Comparison of ENCODE assay signal across 10 cellular contexts in genomic region chr10:52864459-52865106, GRCh38.
A peak's percentile ranks its signal among the peaks of the same experiment; 100 is the strongest.
DNase-seq lines count a peak whose midpoint lies in the region; ATAC-seq, FAIRE-seq and TF ChIP-seq lines count a peak whose summit lies in the region.
"Had no signal": no experiment of that assay in that cellular context is flagged by ENCODE, and none has a peak within 500 bp of the region (broad histone marks: within the 10 kb centered on the region; RNA-seq: fewer than 3 reads in every experiment).

No MANE protein-coding gene starts in this region.

- H3K9ac ChIP-seq in keratinocyte (ENCODE audit: control insufficient read depth, extremely low read depth, insufficient read depth, low read length) = peak overlapping the region; percentile 25

- no peaks in the 10 kb centered on the region for H3K4me1 Mint-ChIP-seq in activated naive CD4-positive, alpha-beta T cell treated with anti-CD3 and anti-CD28 coated beads for 36 hours (ENCODE audit: low read depth)

- H3K4me1 ChIP-seq in keratinocyte (ENCODE audit: control insufficient read depth, extremely low read depth, insufficient read depth, low read length) = peaks cover 21% of the 10 kb centered on the region

- H3K9me3 Mint-ChIP-seq in activated naive CD4-positive, alpha-beta T cell treated with anti-CD3 and anti-CD28 coated beads for 36 hours = peaks cover 11% of the 10 kb centered on the region

- peak overlapping the region; percentile 52 for H2AFZ ChIP-seq in keratinocyte (ENCODE audit: control insufficient read depth, low read length)

- peaks cover 2% of the 10 kb centered on the region for H3K36me3 Mint-ChIP-seq in activated naive CD4-positive, alpha-beta T cell treated with anti-CD3 and anti-CD28 coated beads for 36 hours (ENCODE audit: low read depth)
- H3K36me3 Mint-ChIP-seq: activated naive CD8-positive, alpha-beta T cell had no signal

- ATAC-seq in HG03442 (IDR thresholded peaks at IDR 0.05; ENCODE audit: unreplicated experiment) (peak; percentile 66), GM18873 (IDR thresholded peaks at IDR 0.05; ENCODE audit: low FRiP score, unreplicated experiment) (no peak)

- H3K27me3 Mint-ChIP-seq in activated naive CD4-positive, alpha-beta T cell treated with anti-CD3 and anti-CD28 coated beads for 36 hours (ENCODE audit: low read depth) = no peaks in the 10 kb centered on the region
- H3K27me3 Mint-ChIP-seq: activated naive CD8-positive, alpha-beta T cell had no signal

- H3K4me3 Mint-ChIP-seq in activated naive CD4-positive, alpha-beta T cell treated with anti-CD3 and anti-CD28 coated beads for 36 hours = no peak overlapping the region
- H3K4me3 Mint-ChIP-seq: activated naive CD8-positive, alpha-beta T cell had no signal

- no peak overlapping the region for H3K4me3 ChIP-seq in AG04450 (ENCODE audit: low read depth, low read length)
- H3K4me3 ChIP-seq in astrocyte of the spinal cord (ENCODE audit: low read depth, low read length) = no peak overlapping the region
- no peak overlapping the region for H3K4me3 ChIP-seq in keratinocyte (ENCODE audit: control insufficient read depth in 2 of 3, extremely low read depth in 1 of 3, insufficient read depth in 2 of 3, low read depth in 1 of 3, low read length in 3 of 3)

- H3K4me2 ChIP-seq in keratinocyte (ENCODE audit: control insufficient read depth, extremely low read depth, insufficient read depth, low read depth, low read length) = peak overlapping the region; percentile 72

- TF ChIP-seq CTCF in AG04450 (IDR thresholded peaks at IDR 0.05; ENCODE audit: low read depth, low read length) = no peak
- no peak for TF ChIP-seq CTCF in astrocyte of the spinal cord (IDR thresholded peaks at IDR 0.05; ENCODE audit: low read depth, low read length)
- TF ChIP-seq CTCF in keratinocyte (optimal IDR thresholded peaks at IDR 0.05 in 1 of 3, IDR thresholded peaks at IDR 0.05 in 1 of 3, conservative IDR thresholded peaks at IDR 0.05 in 1 of 3; ENCODE audit: extremely low read depth in 1 of 3, insufficient read depth in 2 of 3, low read length in 3 of 3) = no peak

- H3K9me3 ChIP-seq in AG04450 (ENCODE audit: control insufficient read depth, insufficient read depth, low read length) = peaks cover 7% of the 10 kb centered on the region
- H3K9me3 ChIP-seq in keratinocyte (ENCODE audit: control insufficient read depth, low read depth, low read length) = peaks cover 5% of the 10 kb centered on the region

- no peaks in the 10 kb centered on the region for H4K20me1 ChIP-seq in keratinocyte (ENCODE audit: control insufficient read depth, extremely low read depth, insufficient read depth, low read length)

- in situ Hi-C loops in astrocyte of the spinal cord (cut with HindIII; ENCODE audit: low sequenced_read_pairs) = no loop called here

- H3K27ac Mint-ChIP-seq in activated naive CD4-positive, alpha-beta T cell treated with anti-CD3 and anti-CD28 coated beads for 36 hours = no peak overlapping the region
- H3K27ac Mint-ChIP-seq: activated naive CD8-positive, alpha-beta T cell had no signal

- H3K27me3 ChIP-seq in AG04450 (ENCODE audit: control insufficient read depth, insufficient read depth, low read length) = no peaks in the 10 kb centered on the region
- no peaks in the 10 kb centered on the region for H3K27me3 ChIP-seq in keratinocyte (ENCODE audit: control insufficient read depth, extremely low read depth, insufficient read depth, low read length)

- DNase-seq in AG04450 (ENCODE audit: low read depth, low spot score) (peak; percentile 97), astrocyte of the spinal cord (ENCODE audit: low read depth, low spot score) (peak; percentile 98), keratinocyte (ENCODE audit: low read depth, low spot score) (peak; percentile 81), SK-N-DZ (ENCODE audit: low spot score) (no peak), SKM-1 treated with dmso at 0.1 percent for 144 hours (lab: John Stamatoyannopoulos, UW; ENCODE audit: unreplicated experiment) (no peak)
- no peak for DNase-seq in activated naive CD4-positive, alpha-beta T cell treated with anti-CD3 and anti-CD28 coated beads for 36 hours
- DNase-seq: KG1 had no signal

- POLR2A ChIA-PET in AG04450 (lab: Yijun Ruan, JAX) = no interaction called here

- H3K36me3 ChIP-seq in keratinocyte (ENCODE audit: control insufficient read depth in 2 of 2, extremely low read depth in 1 of 2, insufficient read depth in 2 of 2, low read length in 2 of 2) = no peaks in the 10 kb centered on the region

- H3K9me1 ChIP-seq in keratinocyte (ENCODE audit: control insufficient read depth, extremely low read depth, insufficient read depth, low read length) = no peaks in the 10 kb centered on the region

- CTCF ChIA-PET in AG04450 (lab: Charles Lee) = interaction anchor here (0.6 to 2.1 kb wide), 4 partner anchors 17 to 285 kb away, joined by 3 to 12 read pairs (median 6); no protein-coding TSS in a partner anchor
- CTCF ChIA-PET in activated naive CD4-positive, alpha-beta T cell treated with anti-CD3 and anti-CD28 coated beads for 36 hours (lab: Charles Lee) = no interaction called here

- no peaks in the 10 kb centered on the region for H3K79me2 ChIP-seq in keratinocyte (ENCODE audit: control insufficient read depth, insufficient read depth, low read length)

- peak; percentile 99 for FAIRE-seq in keratinocyte (lab: Jason Lieb, UNC)

- H3K27ac ChIP-seq in AG04450 (ENCODE audit: low read depth, low read length) (peak overlapping the region; percentile 96), keratinocyte (ENCODE audit: control insufficient read depth, insufficient read depth, low read length) (peak overlapping the region; percentile 59)

- intact Hi-C loops in activated naive CD4-positive, alpha-beta T cell treated with anti-CD3 and anti-CD28 coated beads for 36 hours (cut with micrococcal nuclease) = no loop called here

- dilution Hi-C loops in keratinocyte (cut with MboI; ENCODE audit: extremely low pct_ligation_motif_present, low sequenced_read_pairs) = no loop called here

Comparison
In these comparisons a context has a peak if more than half of its experiments do, and no peak if none do; other contexts are left out.
1. DNase-seq: peak in AG04450 (single experiment), astrocyte of the spinal cord (single experiment) and keratinocyte (single experiment); none in activated naive CD4-positive, alpha-beta T cell treated with anti-CD3 and anti-CD28 coated beads for 36 hours (single experiment), SK-N-DZ (single experiment) and SKM-1 treated with dmso at 0.1 percent for 144 hours (single experiment).